9 cellular contexts compared by ENCODE assay signal in genomic region chr17:78126895-78127239, GRCh38. TPM values are rescaled to one million over a fixed set of nuclear protein-coding genes. Genes with fewer than 3 reads are reported as not detected.
DNase-seq lines count a peak whose midpoint lies in the region; ATAC-seq and TF ChIP-seq lines count a peak whose summit lies in the region.
"Had no signal": no experiment of that assay in that cellular context is flagged by ENCODE, and none has a peak within 500 bp of the region (broad histone marks: within the 10 kb centered on the region; RNA-seq: fewer than 3 reads in every experiment).

No MANE protein-coding gene starts in this region.

- H3K4me2 ChIP-seq in GM23338, result peak overlapping the region; percentile 99

- CTCF ChIA-PET in T-cell (lab: Charles Lee), result interaction anchor here in 1 of 2 donors (0.6 kb wide), 1 partner anchor 13 kb away, joined by 6 read pairs; no protein-coding TSS in a partner anchor

- in situ Hi-C loops in gastrocnemius medialis (cut with MboI; ENCODE audit: low sequenced_read_pairs in 4 of 4), result no loop called here

- H3K9me2 ChIP-seq in GM23338 (ENCODE audit: insufficient read depth), result no peaks in the 10 kb centered on the region

- H3K4me1 ChIP-seq in GM23338 (ENCODE audit: insufficient read depth), result peaks cover 28% of the 10 kb centered on the region
- peaks cover 2 to 74% of the 10 kb centered on the region in 2 donors for H3K4me1 ChIP-seq in right atrium auricular region
- H3K4me1 ChIP-seq in gastrocnemius medialis, result peaks cover 5 to 25% of the 10 kb centered on the region in 2 donors

- H3K27me3 ChIP-seq in GM23338 (ENCODE audit: insufficient read depth), result peaks cover 10% of the 10 kb centered on the region
- no peaks in the 10 kb centered on the region for H3K27me3 ChIP-seq in right atrium auricular region
- peaks cover 20 to 44% (median 34%) of the 10 kb centered on the region in 3 donors for H3K27me3 ChIP-seq in gastrocnemius medialis

- TF ChIP-seq CTCF in GM23338 (conservative IDR thresholded peaks at IDR 0.05; ENCODE audit: low read depth in 2 of 2) (no peak), right atrium auricular region (IDR thresholded peaks at IDR 0.05) (no peak), gastrocnemius medialis (IDR thresholded peaks at IDR 0.05 in 4 of 5, conservative IDR thresholded peaks at IDR 0.05 in 1 of 5) (no peak)

- H2AFZ ChIP-seq in GM23338, result no peak overlapping the region

- intact Hi-C loops in gastrocnemius medialis (cut with DNase I; ENCODE audit: low total_unique reads), result no loop called here

- H3K4me3 Mint-ChIP-seq in GM23338 (peak overlapping the region; percentile 80), T-cell (peak overlapping the region; percentile 91 to 99 (median 99))

- ATAC-seq in GM23338 (no peak), T-cell (replicated peaks in 1 of 4) (no peak), gastrocnemius medialis (no peak), GM21447 (IDR thresholded peaks at IDR 0.05; ENCODE audit: unreplicated experiment) (no peak), HG03460 (IDR thresholded peaks at IDR 0.05; ENCODE audit: unreplicated experiment) (no peak), GM21528 (IDR thresholded peaks at IDR 0.05; ENCODE audit: low FRiP score, unreplicated experiment) (no peak)

- H3K36me3 ChIP-seq in GM23338 (ENCODE audit: insufficient read depth) (0 out of 2 replicates have a peak, but pooled peaks cover 5% of the 10 kb centered on the region), right atrium auricular region (peaks cover 21% of the 10 kb centered on the region), gastrocnemius medialis (no peaks in the 10 kb centered on the region)

- H3K4me1 Mint-ChIP-seq in GM23338 (peaks cover 20% of the 10 kb centered on the region), T-cell (peaks cover 55 to 67% (median 58%) of the 10 kb centered on the region in 3 donors)

- H3K36me3 Mint-ChIP-seq in GM23338 (ENCODE audit: low read depth), result peaks cover 18% of the 10 kb centered on the region
- peaks cover 20% of the 10 kb centered on the region for H3K36me3 Mint-ChIP-seq in T-cell

- no peaks in the 10 kb centered on the region for H3K9me3 Mint-ChIP-seq in GM23338
- no peaks in the 10 kb centered on the region for H3K9me3 Mint-ChIP-seq in T-cell

- DNase-seq in GM23338 (ENCODE audit: low spot score) (no peak), T-cell (no peak), right atrium auricular region (ENCODE audit: low spot score) (no peak), gastrocnemius medialis (no peak), NCI-H2029 (lab: John Stamatoyannopoulos, UW) (no peak)
- DNase-seq: NCI-H1417 treated with DMSO at 0.1 percent for 48 hours had no signal

- H3K27ac ChIP-seq in GM23338 (ENCODE audit: low read depth) (no peak overlapping the region), right atrium auricular region (peak overlapping the region; percentile 81 to 83), gastrocnemius medialis (peak overlapping the region; percentile 0 to 73 (median 66))

- H4K20me1 ChIP-seq in GM23338 (replicated peaks; ENCODE audit: insufficient read depth), result no peaks in the 10 kb centered on the region

- H3F3A ChIP-seq in GM23338 (replicated peaks; ENCODE audit: low read depth), result 0 out of 2 replicates have a peak, but pooled peaks cover 7% of the 10 kb centered on the region

- peaks cover 20% of the 10 kb centered on the region for H3K27me3 Mint-ChIP-seq in GM23338 (ENCODE audit: insufficient read depth, low read depth, poor library complexity)
- H3K27me3 Mint-ChIP-seq in T-cell, result no peaks in the 10 kb centered on the region

- no peak for TF ChIP-seq POLR2A in gastrocnemius medialis (IDR thresholded peaks at IDR 0.05)

- H3K4me3 ChIP-seq in GM23338, result peak overlapping the region; percentile 95
- H3K4me3 ChIP-seq in right atrium auricular region, result peak overlapping the region; percentile 2 to 88
- H3K4me3 ChIP-seq in gastrocnemius medialis, result peak overlapping the region in 2 of 4 donors; percentile 59 to 66

- H3K9me3 ChIP-seq in right atrium auricular region (no peaks in the 10 kb centered on the region), gastrocnemius medialis (no peaks in the 10 kb centered on the region)

- POLR2A ChIA-PET in T-cell (lab: Charles Lee), result no interaction called here

- H3K79me2 ChIP-seq in GM23338 (replicated peaks; ENCODE audit: insufficient read depth), result 0 out of 2 replicates have a peak, but pooled peaks cover 5% of the 10 kb centered on the region

- peak overlapping the region; percentile 67; the same call in 1 of the 2 replicates for H3K27ac Mint-ChIP-seq in GM23338
- peak overlapping the region; percentile 91 to 95 for H3K27ac Mint-ChIP-seq in T-cell

TF ChIP-seq in GM23338, 12 proteins besides CTCF, POLR2A, EP300 and RAD21:
- no peak for TF ChIP-seq ZNF114 (CRISPR knock-in tag; IDR thresholded peaks at IDR 0.05)
- no peak for TF ChIP-seq EZH2 (IDR thresholded peaks at IDR 0.05; ENCODE audit: low read depth, unreplicated experiment)
- no peak for TF ChIP-seq STAT1 (IDR thresholded peaks at IDR 0.05; ENCODE audit: unreplicated experiment)
- TF ChIP-seq ETS1 (IDR thresholded peaks at IDR 0.05), result no peak
- no peak for TF ChIP-seq POLR2AphosphoS5 (IDR thresholded peaks at IDR 0.05; ENCODE audit: low read depth)
TF ChIP-seq in GM23338: peak in this region for 0.

RNA-seq across cellular contexts. Expression of gene TMC6, which starts 1.7 kb away (rescaled TPM):
- 56.7 and 72.2 TPM in 2 replicates for total RNA-seq in GM23338 (2014; rRNA removed; shearing (Covaris generic))
- 50.0 and 53.3 TPM in 2 replicates for polyA plus RNA-seq in GM23338 (2016; fragmentation: Nextera tagmentation; extraction: Ambion mirVana)
- 100 to 1,000 TPM; 616 to 847 (median 698) TPM for total RNA-seq in T-cell
- total RNA-seq in right atrium auricular region, result 10 to 100 TPM in 1 of 2 donors, 1 to 10 TPM in 1; 7.5 to 41.3 TPM
- 1 to 10 TPM in 3 of 4 donors, under 1 TPM in 1; 0.27 to 4.9 (median 2.6) TPM for total RNA-seq in gastrocnemius medialis

RNA-seq across cellular contexts. Expression of gene TMC8, which starts 3.7 kb away (rescaled TPM):
- total RNA-seq in GM23338 (2014; rRNA removed; shearing (Covaris generic)), result 1.2 and 2.2 TPM in 2 replicates
- 1.3 and 1.8 TPM in 2 replicates for polyA plus RNA-seq in GM23338 (2016; fragmentation: Nextera tagmentation; extraction: Ambion mirVana)
- total RNA-seq in T-cell (100 to 1,000 TPM; 301 to 631 (median 431) TPM), right atrium auricular region (1 to 10 TPM; 1.0 to 2.6 TPM), gastrocnemius medialis (1 to 10 TPM in 1 of 4 donors, under 1 TPM in 2, not detected in 1; 0.18 to 1.6 (median 0.65) TPM)

RNA-seq across cellular contexts. Expression of gene C17orf99, which starts 19.3 kb away (rescaled TPM):
- not detected in 2 replicates for total RNA-seq in GM23338 (2014; rRNA removed; shearing (Covaris generic))
- polyA plus RNA-seq in GM23338 (2016; fragmentation: Nextera tagmentation; extraction: Ambion mirVana), result not detected in 2 replicates
- under 1 TPM in 1 of 5 donors, not detected in 4; 0.73 TPM for total RNA-seq in T-cell
- not detected for total RNA-seq in right atrium auricular region
- total RNA-seq in gastrocnemius medialis, result not detected

RNA-seq across cellular contexts. Expression of gene SYNGR2, which starts 41.5 kb away (rescaled TPM):
- 33.0 and 61.6 TPM in 2 replicates for total RNA-seq in GM23338 (2014; rRNA removed; shearing (Covaris generic))
- polyA plus RNA-seq in GM23338 (2016; fragmentation: Nextera tagmentation; extraction: Ambion mirVana), result 43.1 and 46.9 TPM in 2 replicates
- 10 to 100 TPM; 56.0 to 86.3 (median 74.6) TPM for total RNA-seq in T-cell
- 100 to 1,000 TPM in 1 of 2 donors, 10 to 100 TPM in 1; 52.8 to 129 TPM for total RNA-seq in right atrium auricular region
- 100 to 1,000 TPM; 104 to 218 (median 163) TPM for total RNA-seq in gastrocnemius medialis

RNA-seq across cellular contexts. Expression of gene TK1, which starts 60.0 kb away (rescaled TPM):
- total RNA-seq in GM23338 (2014; rRNA removed; shearing (Covaris generic)), result 83.7 and 84.4 TPM in 2 replicates
- 74.5 and 74.6 TPM in 2 replicates for polyA plus RNA-seq in GM23338 (2016; fragmentation: Nextera tagmentation; extraction: Ambion mirVana)
- total RNA-seq in T-cell (1 to 10 TPM; 1.6 to 3.3 (median 2.2) TPM), right atrium auricular region (1 to 10 TPM; 2.2 TPM), gastrocnemius medialis (1 to 10 TPM in 1 of 4 donors, under 1 TPM in 3; 0.22 to 2.1 (median 0.60) TPM)

Comparison
In these comparisons a context has a peak if more than half of its experiments do, and no peak if none do; other contexts are left out.
1. RNA of gene TMC8, which starts 3.7 kb away (total RNA-seq): 301 to 631 TPM in T-cell; 1.0 to 2.6 TPM in right atrium auricular region, 1.2 to 2.2 TPM in GM23338 and 0.18 to 1.6 TPM in gastrocnemius medialis; every median in the first group is over 10 times any median in the second.